10 cellular contexts compared by ENCODE assay signal in the genomic region with DNA sequence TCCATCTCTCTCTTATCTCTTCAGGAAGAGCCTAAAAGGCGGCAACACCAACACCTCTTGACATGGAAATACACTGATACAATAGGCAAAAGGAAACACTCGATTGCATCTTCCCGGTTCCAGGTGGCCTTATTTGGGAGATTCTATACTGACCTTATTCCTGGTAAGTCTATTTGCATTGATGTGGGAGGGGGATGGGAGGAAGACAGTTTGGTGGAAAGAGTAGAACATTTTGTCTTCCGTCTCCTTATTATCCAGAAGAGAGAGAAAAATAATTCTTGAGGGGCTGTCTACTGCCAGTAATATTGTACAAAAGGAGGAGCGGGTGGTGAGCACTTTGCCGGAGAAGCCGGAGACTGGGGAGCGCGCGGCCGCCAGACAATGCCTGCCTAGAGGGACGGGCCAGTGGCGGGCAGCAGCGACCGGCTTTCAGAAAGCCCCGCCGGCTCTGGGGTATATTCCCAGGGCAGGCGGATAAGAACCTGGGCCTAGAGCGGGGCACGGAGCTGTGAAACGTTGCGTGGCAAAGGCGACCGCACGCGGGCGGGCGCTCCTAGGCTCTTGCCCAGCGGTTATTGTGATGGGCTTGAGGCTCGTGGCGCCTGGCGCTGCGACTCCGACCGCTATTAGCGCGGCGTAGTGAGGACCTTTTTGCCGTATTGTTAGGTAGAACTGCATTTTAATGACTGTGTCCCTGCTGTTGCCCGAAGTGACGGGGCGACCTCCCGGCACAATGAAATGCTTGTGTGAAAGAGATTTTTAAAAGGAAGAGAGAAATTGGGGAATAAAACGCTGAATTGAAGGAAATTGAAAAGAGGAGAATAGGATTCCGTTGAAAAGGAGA. TPM values are rescaled to one million over a fixed set of nuclear protein-coding genes. Genes with fewer than 3 reads are reported as not detected.
DNase-seq lines count a peak whose midpoint lies in the region; ATAC-seq and TF ChIP-seq lines count a peak whose summit lies in the region.
"Had no signal": no experiment of that assay in that cellular context is flagged by ENCODE, and none has a peak within 500 bp of the region (broad histone marks: within the 10 kb centered on the region; RNA-seq: fewer than 3 reads in every experiment).

No MANE protein-coding gene starts in this region.

- TF ChIP-seq CTCF in gastroesophageal sphincter (IDR thresholded peaks at IDR 0.05) (no peak), body of pancreas (IDR thresholded peaks at IDR 0.05) (no peak)

- peak; percentile 39 for DNase-seq in NK-92 treated with Interleukin-12 subunit alpha and Interleukin-12 subunit beta, amount 100 ng/mL, for 24 hours (lab: John Stamatoyannopoulos, UW)
- no peak for DNase-seq in NK-92 (lab: John Stamatoyannopoulos, UW; ENCODE audit: unreplicated experiment)
- DNase-seq in body of pancreas: no peak
- DNase-seq: DND-41 had no signal

- H3K27ac ChIP-seq in gastroesophageal sphincter (peak overlapping the region in 1 of 4 donors; percentile 22), skeletal muscle tissue (ENCODE audit: low read depth, low read length) (no peak overlapping the region), body of pancreas (no peak overlapping the region)
- H3K27ac ChIP-seq: SJSA1 had no signal

- H3K4me3 ChIP-seq in gastroesophageal sphincter: peak overlapping the region; percentile 15 to 43
- H3K4me3 ChIP-seq in skeletal muscle tissue (ENCODE audit: low read length in 3 of 3): peak overlapping the region; percentile 19 to 56 (median 46)
- H3K4me3 ChIP-seq in body of pancreas: no peak overlapping the region
- H3K4me3 ChIP-seq: SJSA1 had no signal

- 54 to 96% methylated on average over 4 to 20 of the region's 45 CpGs for WGBS in gastroesophageal sphincter (ENCODE audit: low coverage in 1 of 2), 2 donors
- WGBS in body of pancreas, 2 donors: 17 to 25% methylated on average over 43 to 45 of the region's 45 CpGs

- no peaks in the 10 kb centered on the region for H3K9me3 ChIP-seq in gastroesophageal sphincter
- H3K9me3 ChIP-seq in skeletal muscle tissue (ENCODE audit: control insufficient read depth in 3 of 3, low read length in 3 of 3): no peaks in the 10 kb centered on the region
- no peaks in the 10 kb centered on the region for H3K9me3 ChIP-seq in body of pancreas
- H3K9me3 ChIP-seq: SJSA1 had no signal

- peaks cover 0 to 22% of the 10 kb centered on the region in 2 donors for H3K36me3 ChIP-seq in gastroesophageal sphincter
- H3K36me3 ChIP-seq in skeletal muscle tissue (ENCODE audit: control insufficient read depth in 3 of 3, insufficient read depth in 3 of 3, low read length in 3 of 3): no peaks in the 10 kb centered on the region
- no peaks in the 10 kb centered on the region for H3K36me3 ChIP-seq in body of pancreas (replicated peaks in 1 of 2; ENCODE audit: insufficient read depth in 1 of 2, low read depth in 2 of 2)

- H3K27me3 ChIP-seq in gastroesophageal sphincter: no peaks in the 10 kb centered on the region
- peaks cover 39 to 71% (median 49%) of the 10 kb centered on the region in 3 donors for H3K27me3 ChIP-seq in skeletal muscle tissue (ENCODE audit: control insufficient read depth in 3 of 3, insufficient read depth in 3 of 3, low read length in 3 of 3)
- H3K27me3 ChIP-seq in body of pancreas: peaks cover 0 to 6% of the 10 kb centered on the region in 2 donors
- H3K27me3 ChIP-seq: SJSA1 had no signal

- no peak for TF ChIP-seq EP300 in gastroesophageal sphincter (IDR thresholded peaks at IDR 0.05)

- TF ChIP-seq POLR2A in gastroesophageal sphincter (IDR thresholded peaks at IDR 0.05) (no peak), body of pancreas (IDR thresholded peaks at IDR 0.05) (no peak)

- H3K4me1 ChIP-seq in gastroesophageal sphincter: peaks cover 0 to 24% (median 0%) of the 10 kb centered on the region in 3 donors
- peaks cover 10 to 12% (median 10%) of the 10 kb centered on the region in 3 donors for H3K4me1 ChIP-seq in skeletal muscle tissue (ENCODE audit: control insufficient read depth in 3 of 3, insufficient read depth in 3 of 3, low read length in 3 of 3)
- peaks cover 30% of the 10 kb centered on the region for H3K4me1 ChIP-seq in body of pancreas

- intact Hi-C loops in body of pancreas (cut with DNase I): no loop called here

- peak overlapping the region in 1 of 3 donors; percentile 16 for H3K9ac ChIP-seq in skeletal muscle tissue (ENCODE audit: low read depth in 1 of 3, low read length in 3 of 3)

- peak; percentile 82 for ATAC-seq in SK-N-SH treated with all-trans-retinoic acid at 6 μM for 48 hours
- no peak for ATAC-seq in gastroesophageal sphincter
- ATAC-seq in body of pancreas: no peak
- no peak for ATAC-seq in GM21423 (IDR thresholded peaks at IDR 0.05; ENCODE audit: unreplicated experiment)
- no peak for ATAC-seq in HG03457 (IDR thresholded peaks at IDR 0.05; ENCODE audit: unreplicated experiment)

TF ChIP-seq in SK-N-SH treated with all-trans-retinoic acid at 6 μM for 48 hours, 23 proteins besides CTCF, POLR2A, EP300 and RAD21 (continues in another document):
- TF ChIP-seq, protein P1, sequence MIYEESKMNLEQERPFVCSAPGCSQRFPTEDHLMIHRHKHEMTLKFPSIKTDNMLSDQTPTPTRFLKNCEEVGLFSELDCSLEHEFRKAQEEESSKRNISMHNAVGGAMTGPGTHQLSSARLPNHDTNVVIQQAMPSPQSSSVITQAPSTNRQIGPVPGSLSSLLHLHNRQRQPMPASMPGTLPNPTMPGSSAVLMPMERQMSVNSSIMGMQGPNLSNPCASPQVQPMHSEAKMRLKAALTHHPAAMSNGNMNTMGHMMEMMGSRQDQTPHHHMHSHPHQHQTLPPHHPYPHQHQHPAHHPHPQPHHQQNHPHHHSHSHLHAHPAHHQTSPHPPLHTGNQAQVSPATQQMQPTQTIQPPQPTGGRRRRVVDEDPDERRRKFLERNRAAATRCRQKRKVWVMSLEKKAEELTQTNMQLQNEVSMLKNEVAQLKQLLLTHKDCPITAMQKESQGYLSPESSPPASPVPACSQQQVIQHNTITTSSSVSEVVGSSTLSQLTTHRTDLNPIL (CRISPR knock-in tag; IDR thresholded peaks at IDR 0.05; ENCODE audit: low read depth): no peak
- no peak for TF ChIP-seq SNAI2 (CRISPR knock-in tag; IDR thresholded peaks at IDR 0.05)
- TF ChIP-seq ZC3H10 (CRISPR knock-in tag; IDR thresholded peaks at IDR 0.05): no peak
- no peak for TF ChIP-seq TCF4 (CRISPR knock-in tag; IDR thresholded peaks at IDR 0.05; ENCODE audit: borderline replicate concordance)
- no peak for TF ChIP-seq GLIS3 (CRISPR knock-in tag; IDR thresholded peaks at IDR 0.05)
- no peak for TF ChIP-seq CSDC2 (CRISPR knock-in tag; IDR thresholded peaks at IDR 0.05)
- TF ChIP-seq, protein P2, sequence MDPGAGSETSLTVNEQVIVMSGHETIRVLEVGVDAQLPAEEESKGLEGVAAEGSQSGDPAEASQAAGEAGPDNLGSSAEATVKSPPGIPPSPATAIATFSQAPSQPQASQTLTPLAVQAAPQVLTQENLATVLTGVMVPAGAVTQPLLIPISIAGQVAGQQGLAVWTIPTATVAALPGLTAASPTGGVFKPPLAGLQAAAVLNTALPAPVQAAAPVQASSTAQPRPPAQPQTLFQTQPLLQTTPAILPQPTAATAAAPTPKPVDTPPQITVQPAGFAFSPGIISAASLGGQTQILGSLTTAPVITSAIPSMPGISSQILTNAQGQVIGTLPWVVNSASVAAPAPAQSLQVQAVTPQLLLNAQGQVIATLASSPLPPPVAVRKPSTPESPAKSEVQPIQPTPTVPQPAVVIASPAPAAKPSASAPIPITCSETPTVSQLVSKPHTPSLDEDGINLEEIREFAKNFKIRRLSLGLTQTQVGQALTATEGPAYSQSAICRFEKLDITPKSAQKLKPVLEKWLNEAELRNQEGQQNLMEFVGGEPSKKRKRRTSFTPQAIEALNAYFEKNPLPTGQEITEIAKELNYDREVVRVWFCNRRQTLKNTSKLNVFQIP (CRISPR knock-in tag; IDR thresholded peaks at IDR 0.05; ENCODE audit: borderline replicate concordance, low read depth): no peak
- no peak for TF ChIP-seq ZNF8 (CRISPR knock-in tag; IDR thresholded peaks at IDR 0.05)
- TF ChIP-seq, protein P3, sequence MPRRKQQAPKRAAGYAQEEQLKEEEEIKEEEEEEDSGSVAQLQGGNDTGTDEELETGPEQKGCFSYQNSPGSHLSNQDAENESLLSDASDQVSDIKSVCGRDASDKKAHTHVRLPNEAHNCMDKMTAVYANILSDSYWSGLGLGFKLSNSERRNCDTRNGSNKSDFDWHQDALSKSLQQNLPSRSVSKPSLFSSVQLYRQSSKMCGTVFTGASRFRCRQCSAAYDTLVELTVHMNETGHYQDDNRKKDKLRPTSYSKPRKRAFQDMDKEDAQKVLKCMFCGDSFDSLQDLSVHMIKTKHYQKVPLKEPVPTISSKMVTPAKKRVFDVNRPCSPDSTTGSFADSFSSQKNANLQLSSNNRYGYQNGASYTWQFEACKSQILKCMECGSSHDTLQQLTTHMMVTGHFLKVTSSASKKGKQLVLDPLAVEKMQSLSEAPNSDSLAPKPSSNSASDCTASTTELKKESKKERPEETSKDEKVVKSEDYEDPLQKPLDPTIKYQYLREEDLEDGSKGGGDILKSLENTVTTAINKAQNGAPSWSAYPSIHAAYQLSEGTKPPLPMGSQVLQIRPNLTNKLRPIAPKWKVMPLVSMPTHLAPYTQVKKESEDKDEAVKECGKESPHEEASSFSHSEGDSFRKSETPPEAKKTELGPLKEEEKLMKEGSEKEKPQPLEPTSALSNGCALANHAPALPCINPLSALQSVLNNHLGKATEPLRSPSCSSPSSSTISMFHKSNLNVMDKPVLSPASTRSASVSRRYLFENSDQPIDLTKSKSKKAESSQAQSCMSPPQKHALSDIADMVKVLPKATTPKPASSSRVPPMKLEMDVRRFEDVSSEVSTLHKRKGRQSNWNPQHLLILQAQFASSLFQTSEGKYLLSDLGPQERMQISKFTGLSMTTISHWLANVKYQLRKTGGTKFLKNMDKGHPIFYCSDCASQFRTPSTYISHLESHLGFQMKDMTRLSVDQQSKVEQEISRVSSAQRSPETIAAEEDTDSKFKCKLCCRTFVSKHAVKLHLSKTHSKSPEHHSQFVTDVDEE (CRISPR knock-in tag; IDR thresholded peaks at IDR 0.05): no peak
- no peak for TF ChIP-seq PPARA (CRISPR knock-in tag; IDR thresholded peaks at IDR 0.05; ENCODE audit: borderline replicate concordance)
- no peak for TF ChIP-seq ZFP3 (CRISPR knock-in tag; IDR thresholded peaks at IDR 0.05)
- no peak for TF ChIP-seq ISL1 (CRISPR knock-in tag; IDR thresholded peaks at IDR 0.05)

RNA-seq across cellular contexts. Expression of a gene that starts 0.5 kb away (rescaled TPM):
- total RNA-seq in gastroesophageal sphincter (10 to 100 TPM; 31.2 to 43.6 (median 36.9) TPM), skeletal muscle tissue (1.6 TPM), body of pancreas (1 to 10 TPM; 2.6 to 5.9 TPM)

Comparison
In these comparisons a context has a peak if more than half of its experiments do, and no peak if none do; other contexts are left out.
1. H3K4me3 ChIP-seq: peak in gastroesophageal sphincter (2 of 2) and skeletal muscle tissue (3 of 3); none in body of pancreas (0 of 2).
2. RNA of a gene that starts 0.5 kb away (total RNA-seq): 31.2 to 43.6 TPM in gastroesophageal sphincter; 2.6 to 5.9 TPM in body of pancreas and 1.6 TPM in skeletal muscle tissue (single experiment); every median in the first group is over 4 times any median in the second.